ENCODE assay signal across 8 cellular contexts in the genomic region with DNA sequence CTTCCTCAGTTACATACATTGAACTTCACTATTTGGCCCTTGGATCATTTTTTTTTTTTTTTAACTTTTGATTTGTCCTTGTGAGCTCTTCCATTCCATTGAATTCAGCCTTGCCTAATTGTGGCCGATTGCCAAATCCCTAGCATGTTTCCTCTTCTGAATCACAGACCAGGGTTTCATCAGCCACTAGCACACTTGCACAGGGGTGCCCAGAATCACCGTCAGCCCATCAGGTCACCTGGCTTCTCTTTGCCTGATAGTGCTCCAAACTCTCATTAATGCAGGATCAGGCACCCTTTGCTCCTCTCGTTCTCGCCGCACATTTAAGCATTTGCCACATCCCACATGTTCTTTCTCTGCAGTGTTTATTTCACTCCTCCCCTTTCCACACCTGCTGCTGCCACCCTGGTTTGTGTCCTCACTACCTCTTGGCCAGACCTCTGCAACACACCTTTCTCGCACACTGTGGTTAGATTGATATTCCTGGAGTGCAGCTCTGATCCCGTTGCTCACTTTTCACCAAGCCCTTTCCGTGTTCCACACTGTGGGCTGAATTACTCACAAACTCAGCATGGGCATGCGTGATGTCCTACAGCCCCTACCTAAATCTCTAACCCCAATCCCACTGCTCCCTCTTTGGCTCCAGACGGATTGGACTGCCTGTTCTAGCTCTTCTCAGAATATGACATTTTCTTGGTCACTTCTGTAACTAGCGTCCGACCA. TPM values are rescaled to one million over a fixed set of nuclear protein-coding genes. Genes with fewer than 3 reads are reported as not detected.
A peak's percentile ranks its signal among the peaks of the same experiment; 100 is the strongest.
DNase-seq lines count a peak whose midpoint lies in the region; ATAC-seq lines count a peak whose summit lies in the region.

No MANE protein-coding gene starts in this region.

- DNase-seq in Right ventricle myocardium inferior (ENCODE audit: missing footprints): no peak
- DNase-seq in cardiac septum (ENCODE audit: low spot score): no peak
- no peak for DNase-seq in central memory CD8-positive, alpha-beta T cell (ENCODE audit: low spot score in 2 of 2)
- peak; percentile 74 for DNase-seq in medulla oblongata (ENCODE audit: extremely low spot score)
- DNase-seq in RKO (ENCODE audit: low spot score): no peak
- no peak for DNase-seq in germinal center (ENCODE audit: low spot score)
- no peak for DNase-seq in activated CD4-positive, CD25-positive, alpha-beta regulatory T cell (lab: John Stamatoyannopoulos, UW)

- H3K27ac Mint-ChIP-seq in central memory CD8-positive, alpha-beta T cell (ENCODE audit: low read depth): no peak overlapping the region

- ATAC-seq in Right ventricle myocardium inferior (peak; percentile 51), HG02970 (IDR thresholded peaks at IDR 0.05; ENCODE audit: low FRiP score, unreplicated experiment) (no peak)
- no peak for ATAC-seq in central memory CD8-positive, alpha-beta T cell (replicated peaks; ENCODE audit: extremely low read depth, poor library complexity, severe bottlenecking)

- H3K36me3 Mint-ChIP-seq in central memory CD8-positive, alpha-beta T cell (ENCODE audit: insufficient read depth): peaks cover 27% of the 10 kb centered on the region

- intact Hi-C loops in Right ventricle myocardium inferior (cut with DNase I) (no loop called here), cardiac septum (cut with DNase I) (no loop called here)

- H3K27me3 Mint-ChIP-seq in central memory CD8-positive, alpha-beta T cell: no peaks in the 10 kb centered on the region

- peak overlapping the region; percentile 14 for H3K4me3 Mint-ChIP-seq in central memory CD8-positive, alpha-beta T cell

- H3K9me3 Mint-ChIP-seq in central memory CD8-positive, alpha-beta T cell: no peaks in the 10 kb centered on the region

- H3K4me1 Mint-ChIP-seq in central memory CD8-positive, alpha-beta T cell: peaks cover 88% of the 10 kb centered on the region

RNA-seq across cellular contexts. Expression of a gene that starts 9.8 kb away (rescaled TPM):
- 113 TPM for total RNA-seq in Right ventricle myocardium inferior
- total RNA-seq in cardiac septum: 166 TPM
